24 cellular contexts compared by ENCODE assay signal in the genomic region with DNA sequence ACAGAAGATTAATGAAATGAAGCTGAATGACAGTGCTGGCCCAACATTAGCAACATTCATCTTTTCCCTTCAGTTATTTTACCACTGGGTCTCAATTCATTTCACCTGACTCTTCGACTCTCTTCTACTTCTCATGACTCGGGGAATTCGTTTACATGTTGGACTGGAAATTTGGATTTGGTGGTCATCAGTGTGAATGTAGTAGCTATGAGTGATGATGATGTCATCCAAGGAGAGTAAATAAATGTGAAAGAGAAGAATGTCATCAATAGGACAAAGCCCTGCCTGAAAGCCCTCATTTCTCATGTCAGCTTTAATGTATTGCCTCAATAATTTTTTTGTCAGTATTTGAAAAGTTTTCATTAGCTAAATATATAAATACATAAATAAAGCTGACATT. TPM values are rescaled to one million over a fixed set of nuclear protein-coding genes. Genes with fewer than 3 reads are reported as not detected.
DNase-seq lines count a peak whose midpoint lies in the region; ATAC-seq, FAIRE-seq and TF ChIP-seq lines count a peak whose summit lies in the region.
"Had no signal": no experiment of that assay in that cellular context is flagged by ENCODE, and none has a peak within 500 bp of the region (broad histone marks: within the 10 kb centered on the region; RNA-seq: fewer than 3 reads in every experiment).

No MANE protein-coding gene starts in this region.

- no peaks in the 10 kb centered on the region for H3K9me2 ChIP-seq in OCI-LY7 (ENCODE audit: insufficient read depth, low read length)

- H3K4me2 ChIP-seq in K562 (ENCODE audit: insufficient read depth, low read length) (no peak overlapping the region), OCI-LY7 (ENCODE audit: low read length) (no peak overlapping the region)
- H3K4me2 ChIP-seq: BLaER1 treated with 17β-estradiol and CSF1 and Interleukin-3, amounts not matched to agents 10 nM and 100 nM had no signal

- peak; percentile 35 for DNase-seq in NCI-H748 (lab: John Stamatoyannopoulos, UW; ENCODE audit: unreplicated experiment)
- DNase-seq in NCI-H748 treated with DMSO at 0.1 percent for 48 hours (lab: John Stamatoyannopoulos, UW), result no peak
- peak; percentile 55 for DNase-seq in NCI-H69 (lab: John Stamatoyannopoulos, UW)
- no peak for DNase-seq in K562 (ENCODE audit: extremely low read depth in 1 of 4, low spot score in 3 of 4)
- peak; percentile 31 for DNase-seq in renal cortical epithelial cell (ENCODE audit: low read depth)
- no peak for DNase-seq in occipital lobe (lab: John Stamatoyannopoulos, UW)
- DNase-seq in OCI-LY7 (ENCODE audit: low spot score), result no peak
- DNase-seq: activated CD4-positive, CD25-positive, alpha-beta regulatory T cell treated with anti-CD3 and anti-CD28 coated beads, Interleukin-2, amount 50 U/mL, for 72 hours; activated naive CD8-positive, alpha-beta T cell treated with anti-CD3 and anti-CD28 coated beads, Interleukin-2, amount 10 ng/mL, durations not matched to agents 7 days and 5 days; Calu3; erythroblast; NCI-H526; nephron progenitor cell; small intestine; stimulated activated CD4-positive, alpha-beta T cell treated with anti-CD3 and anti-CD28 coated beads, Interleukin-4, amount 100 ng/mL, for 4 hours; T1000 had no signal

- in situ Hi-C loops in K562 (cut with MboI), result no loop called here

- no peak for TF ChIP-seq CTCF in K562 (IDR thresholded peaks at IDR 0.05 in 2 of 3, conservative IDR thresholded peaks at IDR 0.05 in 1 of 3; ENCODE audit: insufficient read depth in 2 of 3, low read depth in 1 of 3, low read length in 3 of 3)
- TF ChIP-seq CTCF in OCI-LY7 (conservative IDR thresholded peaks at IDR 0.05; ENCODE audit: low read length), result no peak

- CTCF ChIA-PET in K562 (lab: Yijun Ruan, JAX; ENCODE audit: low intra/inter-chr PET ratio), result no interaction called here
- CTCF ChIA-PET in OCI-LY7 (lab: Charles Lee; ENCODE audit: unreplicated experiment), result no interaction called here

- H3K27ac ChIP-seq in K562 (ENCODE audit: extremely low read depth, low read depth, low read length) (no peak overlapping the region), OCI-LY7 (ENCODE audit: low read depth, low read length, poor library complexity, severe bottlenecking) (no peak overlapping the region)
- H3K27ac ChIP-seq: BLaER1 treated with 17β-estradiol and CSF1 and Interleukin-3, amounts not matched to agents 10 nM and 100 nM; left lung; prostate gland had no signal

- POLR2A ChIA-PET in K562 (lab: Yijun Ruan, JAX), result no interaction called here
- POLR2A ChIA-PET in OCI-LY7 (lab: Charles Lee), result no interaction called here

- 22% methylated on average over 3 of the region's 3 CpGs for WGBS in K562 (ENCODE audit: insufficient coverage, low coverage, missing lambda C conversion rate)

- no peak for TF ChIP-seq POLR2A in K562 (conservative IDR thresholded peaks at IDR 0.05)

- intact Hi-C loops in K562 (cut with micrococcal nuclease), result no loop called here
- intact Hi-C loops in OCI-LY7 (cut with micrococcal nuclease; ENCODE audit: unreplicated experiment), result no loop called here

- H3K9ac ChIP-seq in K562 (ENCODE audit: insufficient read depth in 1 of 2, low read depth in 2 of 2, low read length in 2 of 2), result no peak overlapping the region
- H3K9ac ChIP-seq: BLaER1 treated with 17β-estradiol and CSF1 and Interleukin-3, amounts not matched to agents 10 nM and 100 nM had no signal

- H3K79me2 ChIP-seq in K562 (ENCODE audit: control insufficient read depth, insufficient read depth, low read length) (no peaks in the 10 kb centered on the region), OCI-LY7 (ENCODE audit: insufficient read depth, low read depth, low read length) (no peaks in the 10 kb centered on the region)

- no peaks in the 10 kb centered on the region for H3K9me3 ChIP-seq in K562 (replicated peaks; ENCODE audit: control insufficient read depth, insufficient read depth, low read depth, low read length)
- no peaks in the 10 kb centered on the region for H3K9me3 ChIP-seq in OCI-LY7 (ENCODE audit: low read length)
- H3K9me3 ChIP-seq: left lung, prostate gland had no signal

- no peaks in the 10 kb centered on the region for H3K36me3 ChIP-seq in K562 (ENCODE audit: control insufficient read depth, insufficient read depth, low read length)
- H3K36me3 ChIP-seq in OCI-LY7 (ENCODE audit: insufficient read depth, low read length), result no peaks in the 10 kb centered on the region
- H3K36me3 ChIP-seq: BLaER1 treated with 17β-estradiol and CSF1 and Interleukin-3, amounts not matched to agents 10 nM and 100 nM; left lung; prostate gland had no signal

- peaks cover 0 to 3% of the 10 kb centered on the region in 2 experiments; a peak in 2 of 5 replicates for H3K4me1 ChIP-seq in K562 (replicated peaks in 1 of 2; ENCODE audit: control insufficient read depth in 2 of 2, insufficient read depth in 2 of 2, low read length in 2 of 2)
- no peaks in the 10 kb centered on the region for H3K4me1 ChIP-seq in OCI-LY7 (ENCODE audit: insufficient read depth, low read length, poor library complexity, severe bottlenecking)
- H3K4me1 ChIP-seq: left lung, prostate gland had no signal

- H4K20me1 ChIP-seq in K562 (replicated peaks; ENCODE audit: control insufficient read depth, insufficient read depth, low read length) (no peaks in the 10 kb centered on the region), OCI-LY7 (ENCODE audit: insufficient read depth, low read length) (no peaks in the 10 kb centered on the region)
- H4K20me1 ChIP-seq: BLaER1 treated with 17β-estradiol and CSF1 and Interleukin-3, amounts not matched to agents 10 nM and 100 nM had no signal

- H3K9me1 ChIP-seq in K562 (ENCODE audit: control insufficient read depth, insufficient read depth, low read length), result no peaks in the 10 kb centered on the region

- no TSS peak for BruUV-seq in K562 (replicated peaks; lab: Mats Ljungman, UMichigan)
- no TSS peak for BruUV-seq in OCI-LY7 (replicated peaks; lab: Mats Ljungman, UMichigan)

- no peak for ATAC-seq in K562
- no peak for ATAC-seq in GM21737 (IDR thresholded peaks at IDR 0.05; ENCODE audit: unreplicated experiment)
- ATAC-seq: left lung, Panc1 had no signal

- FAIRE-seq in K562 (lab: Jason Lieb, UNC), result no peak
- FAIRE-seq: small intestine had no signal

- H3K4me3 ChIP-seq in K562 (no peak overlapping the region), OCI-LY7 (ENCODE audit: low read depth, low read length, poor library complexity, severe bottlenecking) (no peak overlapping the region)
- H3K4me3 ChIP-seq: BLaER1 treated with 17β-estradiol and CSF1 and Interleukin-3, amounts not matched to agents 10 nM and 100 nM; left lung; prostate gland had no signal

- no peak overlapping the region for H2AFZ ChIP-seq in K562 (ENCODE audit: low read depth, low read length)
- H2AFZ ChIP-seq in OCI-LY7 (ENCODE audit: low read length), result no peak overlapping the region

- H3K27me3 ChIP-seq in K562 (ENCODE audit: control insufficient read depth in 2 of 2, insufficient read depth in 2 of 2, low read length in 2 of 2), result no peaks in the 10 kb centered on the region
- H3K27me3 ChIP-seq: BLaER1 treated with 17β-estradiol and CSF1 and Interleukin-3, amounts not matched to agents 10 nM and 100 nM; left lung had no signal

- no peak for TF ChIP-seq EP300 in K562 (IDR thresholded peaks at IDR 0.05; ENCODE audit: low read length)

- no peak for TF ChIP-seq RAD21 in K562 (CRISPR knock-in tag; conservative IDR thresholded peaks at IDR 0.05 in 1 of 2, IDR thresholded peaks at IDR 0.05 in 1 of 2)

RNA-seq across cellular contexts. Expression of a gene that starts 21.9 kb away (rescaled TPM):
- 2.1 and 3.4 TPM in 2 replicates for total RNA-seq in K562 (2011; cell fraction: chromatin; rRNA removed; ENCODE audit: low replicate concordance)
- 1.5 and 1.6 TPM in 2 replicates for total RNA-seq in K562 (2011; cell fraction: nucleolus; rRNA removed)
- total RNA-seq in K562 (2011; cell fraction: nucleoplasm; rRNA removed), result 2.1 and 2.6 TPM in 2 replicates
- total RNA-seq in K562 (2014; rRNA removed), result 1.7 and 3.1 TPM in 2 replicates
- total RNA-seq in K562 (2014; rRNA removed; fragmentation: Illumina TruSeq; extraction: Trizol), result 1.7 and 2.0 TPM in 2 replicates
- 0.62 and 0.75 TPM in 2 replicates for total RNA-seq in K562 (2015; rRNA removed; fragmentation: Illumina TruSeq; extraction: Trizol)
- total RNA-seq in K562 (2021), result 1.1 and 2.8 TPM in 2 replicates
- polyA plus RNA-seq in K562 (2011; rRNA removed), result 0.58 and 6.3 TPM in 2 replicates
- polyA plus RNA-seq in K562 (2011; cell fraction: cytosol; rRNA removed), result 1.9 TPM in 1 of 2 replicates, not detected in the other
- polyA plus RNA-seq in K562 (2011; cell fraction: nucleus; rRNA removed), result 0.24 and 1.1 TPM in 2 replicates
- 0.25 and 0.57 TPM in 2 replicates for polyA plus RNA-seq in K562 (2012)
- polyA plus RNA-seq in K562 (2014; fragmentation: Illumina TruSeq; extraction: Trizol), result 1.2 and 2.9 TPM in 2 replicates
- polyA plus RNA-seq in K562 (2014; fragmentation: Nextera tagmentation; extraction: Ambion mirVana), result 1 to 10 TPM; 3.4 to 5.0 TPM
- 1.2 and 1.9 TPM in 2 replicates for polyA plus RNA-seq in K562 (2014; rRNA removed)
- polyA minus RNA-seq in K562 (2011; rRNA and poly(A)+ RNA removed), result 2.2 TPM in 1 of 2 replicates, not detected in the other
- 1.4 TPM in 1 of 2 replicates, not detected in the other for polyA minus RNA-seq in K562 (2011; cell fraction: cytosol; rRNA and poly(A)+ RNA removed)
- polyA minus RNA-seq in K562 (2011; cell fraction: nucleus; rRNA and poly(A)+ RNA removed), result 1.2 TPM in 1 of 2 replicates, not detected in the other
- 0.60 TPM in 1 of 2 replicates, not detected in the other for total RNA-seq in renal cortical epithelial cell
- total RNA-seq in occipital lobe, result not detected
- not detected in 2 replicates for total RNA-seq in OCI-LY7 (2014; rRNA removed; shearing (Covaris generic))
- total RNA-seq in OCI-LY7 (2022), result not detected in 2 replicates
- total RNA-seq: dermis microvascular lymphatic vessel endothelial cell, glomerular endothelial cell, ureter had no signal
- polyA plus RNA-seq: small intestine had no signal

RNA-seq across cellular contexts. Expression of a gene that starts 38.9 kb away (rescaled TPM):
- total RNA-seq in K562 (2011; cell fraction: chromatin; rRNA removed; ENCODE audit: low replicate concordance), result 44.5 and 102 TPM in 2 replicates
- total RNA-seq in K562 (2011; cell fraction: nucleolus; rRNA removed), result 19.3 and 25.8 TPM in 2 replicates
- total RNA-seq in K562 (2011; cell fraction: nucleoplasm; rRNA removed), result 59.2 and 97.3 TPM in 2 replicates
- total RNA-seq in K562 (2014; rRNA removed), result 27.3 and 30.9 TPM in 2 replicates
- 48.0 and 52.4 TPM in 2 replicates for total RNA-seq in K562 (2014; rRNA removed; fragmentation: Illumina TruSeq; extraction: Trizol)
- 37.6 and 38.0 TPM in 2 replicates for total RNA-seq in K562 (2015; rRNA removed; fragmentation: Illumina TruSeq; extraction: Trizol)
- 29.3 and 31.7 TPM in 2 replicates for total RNA-seq in K562 (2021)
- 28.0 and 31.0 TPM in 2 replicates for polyA plus RNA-seq in K562 (2011; rRNA removed)
- 3.8 and 11.3 TPM in 2 replicates for polyA plus RNA-seq in K562 (2011; cell fraction: cytosol; rRNA removed)
- polyA plus RNA-seq in K562 (2011; cell fraction: nucleus; rRNA removed), result 56.9 and 96.3 TPM in 2 replicates
- polyA plus RNA-seq in K562 (2012), result 12.0 and 15.0 TPM in 2 replicates
- polyA plus RNA-seq in K562 (2014; fragmentation: Illumina TruSeq; extraction: Trizol), result 24.7 and 26.2 TPM in 2 replicates
- 10 to 100 TPM; 10.1 to 10.8 TPM for polyA plus RNA-seq in K562 (2014; fragmentation: Nextera tagmentation; extraction: Ambion mirVana)
- 16.1 and 17.5 TPM in 2 replicates for polyA plus RNA-seq in K562 (2014; rRNA removed)
- polyA minus RNA-seq in K562 (2011; rRNA and poly(A)+ RNA removed), result 69.1 and 99.4 TPM in 2 replicates
- 18.3 and 21.9 TPM in 2 replicates for polyA minus RNA-seq in K562 (2011; cell fraction: cytosol; rRNA and poly(A)+ RNA removed)
- 59.6 and 122 TPM in 2 replicates for polyA minus RNA-seq in K562 (2011; cell fraction: nucleus; rRNA and poly(A)+ RNA removed)
- 62.5 and 94.2 TPM in 2 replicates for total RNA-seq in renal cortical epithelial cell
- total RNA-seq in occipital lobe, result 94.5 TPM
- 68.8 and 71.1 TPM in 2 replicates for total RNA-seq in OCI-LY7 (2014; rRNA removed; shearing (Covaris generic))
- 48.2 and 56.4 TPM in 2 replicates for total RNA-seq in OCI-LY7 (2022)

Comparison
In these comparisons a context has a peak if more than half of its experiments do, and no peak if none do; other contexts are left out.
1. DNase-seq: peak in NCI-H748 (single experiment), NCI-H69 (single experiment) and renal cortical epithelial cell (single experiment); none in NCI-H748 treated with DMSO at 0.1 percent for 48 hours (single experiment), K562 (0 of 4), occipital lobe (single experiment) and OCI-LY7 (single experiment).